Comparison of ENCODE assay signal across 19 cellular contexts in genomic region chr12:111215891-111216290, GRCh38.
"Had no signal": no experiment of that assay in that cellular context is flagged by ENCODE, and none has a peak within 500 bp of the region (broad histone marks: within the 10 kb centered on the region; RNA-seq: fewer than 3 reads in every experiment).

No MANE protein-coding gene starts in this region.

- H3K4me3 ChIP-seq: coronary artery, dorsolateral prefrontal cortex, esophagus muscularis mucosa, gastrocnemius medialis, heart right ventricle, left lung, lower lobe of right lung, mucosa of descending colon had no signal

- H3K9me3 ChIP-seq: esophagus muscularis mucosa, gastrocnemius medialis, heart right ventricle, left lung, lower lobe of right lung, mucosa of descending colon had no signal

- H3K27me3 ChIP-seq: foreskin keratinocyte had no signal

- DNase-seq: dermis blood vessel endothelial cell; effector CD4-positive, alpha-beta T cell; effector memory CD4-positive, alpha-beta T cell; foreskin keratinocyte; gastrocnemius medialis; glutamatergic neuron; head of caudate nucleus; heart right ventricle; hippocampal formation; left cardiac atrium; left lung; left ventricle myocardium superior; lower lobe of right lung; mesenchymal stem cell; mucosa of descending colon; naive B cell had no signal

- H3K4me1 ChIP-seq: esophagus muscularis mucosa, foreskin keratinocyte, gastrocnemius medialis, heart right ventricle, left lung, lower lobe of right lung had no signal

- H3K27ac ChIP-seq: coronary artery, esophagus muscularis mucosa, foreskin keratinocyte, gastrocnemius medialis, heart right ventricle, left lung, lower lobe of right lung had no signal

- H3K36me3 ChIP-seq: esophagus muscularis mucosa, gastrocnemius medialis, heart right ventricle, left lung, lower lobe of right lung had no signal

- ATAC-seq: foreskin keratinocyte, gastrocnemius medialis, heart right ventricle, left cardiac atrium, left lung, left ventricle myocardium superior, lower lobe of right lung, mucosa of descending colon had no signal
